3 cellular contexts compared by ENCODE assay signal in genomic region chr2:176100547-176101140, GRCh38.
TF ChIP-seq lines count a peak whose summit lies in the region.

No MANE protein-coding gene starts in this region.

TF ChIP-seq in GM23338, 12 proteins besides CTCF, POLR2A, EP300 and RAD21:
- TF ChIP-seq EZH2 (IDR thresholded peaks at IDR 0.05; ENCODE audit: low read depth, unreplicated experiment) (peak; percentile 98), EZH2phosphoT487 (IDR thresholded peaks at IDR 0.05; ENCODE audit: unreplicated experiment) (peak; percentile 87), ZNF462 (CRISPR knock-in tag; IDR thresholded peaks at IDR 0.05) (no peak)

TF ChIP-seq in H1, 55 proteins besides CTCF, POLR2A, EP300 and RAD21:
- TF ChIP-seq ATF3 (IDR thresholded peaks at IDR 0.05; ENCODE audit: insufficient read depth, low read depth, low read length) (no peak), EZH2 (IDR thresholded peaks at IDR 0.05; ENCODE audit: low read depth, low read length, severe bottlenecking) (peak; percentile 1), SUZ12 (IDR thresholded peaks at IDR 0.05; ENCODE audit: low read length) (peak; percentile 81; the same call in 1 of the 2 replicates), RNF2 (IDR thresholded peaks at IDR 0.05; ENCODE audit: borderline replicate concordance, low read depth, low read length, missing control alignments, poor library complexity, severe bottlenecking) (peak; percentile 99), TBP (IDR thresholded peaks at IDR 0.05; ENCODE audit: low read depth, low read length) (no peak), CBX8 (IDR thresholded peaks at IDR 0.05; ENCODE audit: borderline replicate concordance, low read depth, low read length) (peak; percentile 96), CTBP2 (IDR thresholded peaks at IDR 0.05; ENCODE audit: borderline replicate concordance, insufficient read depth, insufficient read length, low read length) (peak; percentile 33)
TF ChIP-seq in H1: peak in this region for 5.

TF ChIP-seq in neural cell, 6 proteins besides CTCF, POLR2A, EP300 and RAD21:
- peak; percentile 13 for TF ChIP-seq POLR2AphosphoS5 (IDR thresholded peaks at IDR 0.05)
- TF ChIP-seq MXI1 (conservative IDR thresholded peaks at IDR 0.05; ENCODE audit: poor library complexity, severe bottlenecking) = no peak
